In genomic region chr1:47578026-47578861, GRCh38 we compare ENCODE assay signal across 1 cellular context.
TF ChIP-seq lines count a peak whose summit lies in the region.

No MANE protein-coding gene starts in this region.

TF ChIP-seq in H1, 55 proteins besides CTCF, POLR2A, EP300 and RAD21:
- TF ChIP-seq CTBP2 (IDR thresholded peaks at IDR 0.05; ENCODE audit: borderline replicate concordance, insufficient read depth, insufficient read length, low read length) (no peak), KDM1A (IDR thresholded peaks at IDR 0.05; ENCODE audit: borderline replicate concordance, low read length) (no peak), ZNF274 (IDR thresholded peaks at IDR 0.05; ENCODE audit: borderline replicate concordance, extremely low read depth, low read length) (no peak), NRF1 (IDR thresholded peaks at IDR 0.05; ENCODE audit: low read depth, low read length) (no peak), TCF12 (IDR thresholded peaks at IDR 0.05; ENCODE audit: low read depth, low read length) (no peak), SIRT6 (IDR thresholded peaks at IDR 0.05; ENCODE audit: low read length) (no peak), SAP30 (IDR thresholded peaks at IDR 0.05; ENCODE audit: insufficient read depth, insufficient replicate concordance, low read length) (no peak), CHD7 (IDR thresholded peaks at IDR 0.05; ENCODE audit: insufficient replicate concordance, low read length) (no peak), YY1 (IDR thresholded peaks at IDR 0.05; ENCODE audit: low read depth, low read length) (no peak), TAF1 (IDR thresholded peaks at IDR 0.05; ENCODE audit: low read depth, low read length) (no peak), BACH1 (IDR thresholded peaks at IDR 0.05; ENCODE audit: low read length) (no peak), SUZ12 (IDR thresholded peaks at IDR 0.05; ENCODE audit: low read length) (no peak), E2F6 (IDR thresholded peaks at IDR 0.05) (no peak)
